In genomic region chr19:6271721-6272410, GRCh38 we compare ENCODE assay signal across 8 cellular contexts. TPM values are rescaled to one million over a fixed set of nuclear protein-coding genes. Genes with fewer than 3 reads are reported as not detected.
DNase-seq lines count a peak whose midpoint lies in the region; ATAC-seq and TF ChIP-seq lines count a peak whose summit lies in the region.
"Had no signal": no experiment of that assay in that cellular context is flagged by ENCODE, and none has a peak within 500 bp of the region (broad histone marks: within the 10 kb centered on the region; RNA-seq: fewer than 3 reads in every experiment).

No MANE protein-coding gene starts in this region.

- peak overlapping the region; percentile 99 for H3K27ac Mint-ChIP-seq in chondrocyte (ENCODE audit: unreplicated experiment)

- H3K4me3 Mint-ChIP-seq in chondrocyte (ENCODE audit: unreplicated experiment): peak overlapping the region; percentile 59
- no peak overlapping the region for H3K4me3 Mint-ChIP-seq in activated T-cell treated with anti-CD3 and anti-CD28 coated beads, Interleukin-2, amount 50 U/mL, for 4 hours

- ATAC-seq in left lobe of liver: peak; percentile 59
- ATAC-seq in activated T-cell treated with anti-CD3 and anti-CD28 coated beads, Interleukin-2, amount 50 U/mL, for 4 hours: no peak
- ATAC-seq: Panc1 had no signal

- no peaks in the 10 kb centered on the region for H3K9me3 Mint-ChIP-seq in chondrocyte (ENCODE audit: low read depth)
- H3K9me3 Mint-ChIP-seq in activated T-cell treated with anti-CD3 and anti-CD28 coated beads, Interleukin-2, amount 50 U/mL, for 4 hours: no peaks in the 10 kb centered on the region

- DNase-seq in NCI-H2029 (lab: John Stamatoyannopoulos, UW) (peak; percentile 44), chondrocyte (ENCODE audit: low spot score) (no peak), left lobe of liver (ENCODE audit: low spot score) (peak; percentile 95), superior temporal gyrus (ENCODE audit: extremely low spot score) (peak; percentile 69), NCI-H1048 (lab: John Stamatoyannopoulos, UW) (no peak), NOMO-1 treated with dmso at 0.1 percent for 144 hours (lab: John Stamatoyannopoulos, UW; ENCODE audit: unreplicated experiment) (no peak)
- no peak for DNase-seq in activated T-cell treated with anti-CD3 and anti-CD28 coated beads, Interleukin-2, amount 50 U/mL, for 4 hours

- peaks cover 15% of the 10 kb centered on the region for H3K36me3 Mint-ChIP-seq in chondrocyte (ENCODE audit: low read depth)
- peaks cover 15% of the 10 kb centered on the region for H3K36me3 Mint-ChIP-seq in activated T-cell treated with anti-CD3 and anti-CD28 coated beads, Interleukin-2, amount 50 U/mL, for 4 hours (ENCODE audit: insufficient read depth)

- no peaks in the 10 kb centered on the region for H3K27me3 Mint-ChIP-seq in chondrocyte (ENCODE audit: low read depth)
- no peaks in the 10 kb centered on the region for H3K27me3 Mint-ChIP-seq in activated T-cell treated with anti-CD3 and anti-CD28 coated beads, Interleukin-2, amount 50 U/mL, for 4 hours (ENCODE audit: low read depth)

- H3K4me1 Mint-ChIP-seq in chondrocyte (ENCODE audit: low read depth): peaks cover 73% of the 10 kb centered on the region
- H3K4me1 Mint-ChIP-seq in activated T-cell treated with anti-CD3 and anti-CD28 coated beads, Interleukin-2, amount 50 U/mL, for 4 hours (ENCODE audit: low read depth): peaks cover 36% of the 10 kb centered on the region

- TF ChIP-seq CTCF in chondrocyte (IDR thresholded peaks at IDR 0.05): peak; percentile 35

RNA-seq across cellular contexts. Expression of gene MLLT1, which starts 7.9 kb away (rescaled TPM):
- total RNA-seq in chondrocyte: 57.7 to 61.2 TPM (median 60.9 TPM) in 3 replicates
- 21.8 TPM for total RNA-seq in left lobe of liver
- 100 to 1,000 TPM; 105 to 118 (median 109) TPM for total RNA-seq in activated T-cell treated with anti-CD3 and anti-CD28 coated beads, Interleukin-2, amount 50 U/mL, for 4 hours

Comparison
In these comparisons a context has a peak if more than half of its experiments do, and no peak if none do; other contexts are left out.
1. DNase-seq: peak in NCI-H2029 (single experiment), left lobe of liver (single experiment) and superior temporal gyrus (single experiment); none in chondrocyte (single experiment), NCI-H1048 (single experiment), activated T-cell treated with anti-CD3 and anti-CD28 coated beads, Interleukin-2, amount 50 U/mL, for 4 hours (single experiment) and NOMO-1 treated with dmso at 0.1 percent for 144 hours (single experiment).